16 cellular contexts compared by ENCODE assay signal in the genomic region with DNA sequence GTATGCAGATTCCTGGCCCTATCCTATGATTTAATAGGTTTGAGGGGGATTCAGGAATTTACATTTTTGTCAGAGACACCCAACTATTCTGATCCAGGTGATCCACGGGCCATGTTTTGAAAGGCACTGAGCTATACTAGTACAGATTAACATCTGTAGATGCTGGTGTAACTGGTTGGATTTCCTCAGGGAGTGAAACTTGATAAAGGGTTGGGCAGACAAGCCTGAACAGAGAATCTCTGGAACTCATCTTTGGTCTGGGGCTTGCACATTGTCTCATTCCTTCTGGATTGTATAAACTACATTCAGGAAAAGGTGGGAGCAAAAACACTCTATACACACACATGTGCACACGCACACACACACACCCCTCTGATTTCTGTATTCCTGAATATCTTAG.
"Had no signal": no experiment of that assay in that cellular context is flagged by ENCODE, and none has a peak within 500 bp of the region (broad histone marks: within the 10 kb centered on the region; RNA-seq: fewer than 3 reads in every experiment).

No MANE protein-coding gene starts in this region.

- H3K4me3 ChIP-seq: adrenal gland, mucosa of descending colon, transverse colon had no signal

- H3K36me3 ChIP-seq: adrenal gland, neutrophil, transverse colon had no signal

- H3K9me3 ChIP-seq: adrenal gland, mucosa of descending colon, neutrophil, transverse colon had no signal

- H3K27ac Mint-ChIP-seq: activated CD4-positive, alpha-beta memory T cell treated with anti-CD3 and anti-CD28 coated beads for 36 hours; activated T-cell treated with anti-CD3 and anti-CD28 coated beads, Interleukin-2, amount 50 U/mL, for 24 hours; stimulated activated naive B cell treated with anti-CD40 and anti-IgM and Interleukin-4, amounts not matched to agents 10 μg/mL and 1 μg/mL and 100 μg/mL, for 72 hours had no signal

- H3K4me1 ChIP-seq: adrenal gland had no signal

- H3K36me3 Mint-ChIP-seq: activated CD4-positive, alpha-beta memory T cell treated with anti-CD3 and anti-CD28 coated beads for 36 hours had no signal

- H3K9me3 Mint-ChIP-seq: central memory CD8-positive, alpha-beta T cell had no signal

- H3K27me3 ChIP-seq: adrenal gland, neutrophil, transverse colon had no signal

- DNase-seq: activated CD4-positive, alpha-beta memory T cell treated with anti-CD3 and anti-CD28 coated beads for 36 hours; activated CD4-positive, CD25-positive, alpha-beta regulatory T cell treated with anti-CD3 and anti-CD28 coated beads, Interleukin-2, amount 50 U/mL, for 72 hours; activated naive CD4-positive, alpha-beta T cell treated with anti-CD3 and anti-CD28 coated beads, Interleukin-2, amount 50 U/mL, for 16 hours; activated T-cell treated with anti-CD3 and anti-CD28 coated beads, Interleukin-2, amount 50 U/mL, for 24 hours; adrenal gland; cortex of kidney; effector CD4-positive, alpha-beta T cell; mucosa of descending colon; naive thymus-derived CD8-positive, alpha-beta T cell; stimulated activated CD4-positive, alpha-beta T cell treated with anti-CD3 and anti-CD28 coated beads, Interleukin-2, amount 100 ng/mL, for 48 hours; stimulated activated naive B cell treated with anti-CD40 and anti-IgM and Interleukin-4, amounts not matched to agents 10 μg/mL and 1 μg/mL and 100 μg/mL, for 72 hours; SW 1271; transverse colon had no signal

- ATAC-seq: left lobe of liver; mucosa of descending colon; naive thymus-derived CD8-positive, alpha-beta T cell; stimulated activated naive B cell treated with anti-CD40 and anti-IgM and Interleukin-4, amounts not matched to agents 10 μg/mL and 1 μg/mL and 100 μg/mL, for 72 hours had no signal

- H3K4me3 Mint-ChIP-seq: activated CD4-positive, alpha-beta memory T cell treated with anti-CD3 and anti-CD28 coated beads for 36 hours; activated T-cell treated with anti-CD3 and anti-CD28 coated beads, Interleukin-2, amount 50 U/mL, for 24 hours; central memory CD8-positive, alpha-beta T cell; naive thymus-derived CD8-positive, alpha-beta T cell; stimulated activated naive B cell treated with anti-CD40 and anti-IgM and Interleukin-4, amounts not matched to agents 10 μg/mL and 1 μg/mL and 100 μg/mL, for 72 hours had no signal

- H3K4me1 Mint-ChIP-seq: central memory CD8-positive, alpha-beta T cell had no signal

- H3K27me3 Mint-ChIP-seq: activated CD4-positive, alpha-beta memory T cell treated with anti-CD3 and anti-CD28 coated beads for 36 hours; activated T-cell treated with anti-CD3 and anti-CD28 coated beads, Interleukin-2, amount 50 U/mL, for 24 hours; central memory CD8-positive, alpha-beta T cell; naive thymus-derived CD8-positive, alpha-beta T cell; stimulated activated naive B cell treated with anti-CD40 and anti-IgM and Interleukin-4, amounts not matched to agents 10 μg/mL and 1 μg/mL and 100 μg/mL, for 72 hours had no signal

- H3K27ac ChIP-seq: adrenal gland, neutrophil, transverse colon had no signal
